ENCODE assay signal across 8 cellular contexts in the genomic region with DNA sequence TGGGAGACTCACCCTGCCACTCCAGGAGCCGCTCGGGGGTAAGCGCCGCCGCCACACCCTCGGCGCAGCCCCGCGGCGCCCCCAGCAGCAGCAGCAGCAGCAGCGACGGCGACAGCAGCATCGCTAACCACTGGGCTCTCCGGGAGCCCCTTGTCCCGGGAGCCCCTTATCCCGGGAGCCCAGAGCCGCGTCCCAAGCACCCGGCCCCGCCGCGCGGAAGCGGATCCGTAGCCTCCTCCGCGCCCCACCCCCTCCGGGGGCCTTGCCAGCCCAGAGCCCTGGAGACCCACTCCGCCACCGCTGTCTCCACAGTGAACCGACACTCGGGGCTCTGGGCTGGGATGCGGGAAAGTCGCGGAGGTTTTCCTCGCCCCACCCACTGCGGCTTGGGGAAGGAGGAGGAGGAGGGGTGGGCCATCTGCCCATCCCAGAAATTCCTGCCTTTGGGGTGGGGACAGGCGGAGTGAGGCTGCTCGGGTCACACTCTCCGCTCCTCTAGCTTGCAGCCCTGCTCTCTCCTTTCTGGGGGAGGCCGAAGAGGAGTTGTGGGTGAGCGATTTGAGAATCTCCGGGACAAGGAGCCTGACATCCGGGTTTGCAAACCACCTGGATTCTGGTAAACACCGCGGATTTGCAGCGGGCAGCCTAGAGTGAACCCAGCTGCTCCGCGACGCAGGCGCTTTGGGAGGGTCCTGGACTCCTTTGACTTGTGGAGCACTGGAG. TPM values are rescaled to one million over a fixed set of nuclear protein-coding genes. Genes with fewer than 3 reads are reported as not detected.
A peak's percentile ranks its signal among the peaks of the same experiment; 100 is the strongest.
DNase-seq lines count a peak whose midpoint lies in the region; ATAC-seq and TF ChIP-seq lines count a peak whose summit lies in the region.

A gene (minus strand): TSS at position 333 of the 723 bp plus-strand sequence. CDS start 212 bp downstream, at position 121.

- H3K9ac ChIP-seq in GM23248 = peak within 1 kb of the TSS; percentile 74

- DNase-seq in GM23248 (peak; percentile 64), fibroblast of peridontal ligament (ENCODE audit: extremely low read depth) (peak; percentile 13), DMS153 (lab: John Stamatoyannopoulos, UW) (no peak), SKM-1 treated with dmso at 0.1 percent for 144 hours (lab: John Stamatoyannopoulos, UW; ENCODE audit: unreplicated experiment) (no peak), HEK293T (ENCODE audit: extremely low spot score) (no peak)
- no peak for DNase-seq in naive thymus-derived CD4-positive, alpha-beta T cell
- no peak for DNase-seq in activated effector memory CD4-positive, alpha-beta T cell treated with Interleukin-2 at 50 U/mL for 16 hours

- peaks cover 35% of the 10 kb centered on the region for H3K79me2 ChIP-seq in GM23248 (ENCODE audit: insufficient read depth)

- no peak within 1 kb of the TSS for H3K27ac ChIP-seq in GM23248
- no peak within 1 kb of the TSS for H3K27ac ChIP-seq in naive thymus-derived CD4-positive, alpha-beta T cell (ENCODE audit: low read depth, low read length)

- H3K9me2 ChIP-seq in GM23248 (ENCODE audit: insufficient read depth) = no peaks in the 10 kb centered on the region

- peak within 1 kb of the TSS; percentile 55 to 81 (median 66) for H3K4me3 Mint-ChIP-seq in naive thymus-derived CD4-positive, alpha-beta T cell

- peaks cover 0 to 6% (median 0%) of the 10 kb centered on the region in 5 donors for H3K36me3 Mint-ChIP-seq in naive thymus-derived CD4-positive, alpha-beta T cell

- H3K4me1 Mint-ChIP-seq in naive thymus-derived CD4-positive, alpha-beta T cell = peaks cover 4 to 11% (median 8%) of the 10 kb centered on the region in 7 donors

- TF ChIP-seq CTCF in WI38 (IDR thresholded peaks at IDR 0.05; ENCODE audit: low read depth, low read length) = no peak

- H3K4me2 ChIP-seq in GM23248 (ENCODE audit: unreplicated experiment) = peak within 1 kb of the TSS; percentile 68

- H3F3A ChIP-seq in GM23248 (ENCODE audit: insufficient read depth) = 0 out of 2 replicates have a peak, but pooled peaks cover 9% of the 10 kb centered on the region

- intact Hi-C loops in naive thymus-derived CD4-positive, alpha-beta T cell (cut with micrococcal nuclease) = no loop called here

- in situ Hi-C loops in GM23248 (cut with MboI) = no loop called here

- H3K9me3 ChIP-seq in GM23248 (ENCODE audit: low read depth) = no peaks in the 10 kb centered on the region
- H3K9me3 ChIP-seq in naive thymus-derived CD4-positive, alpha-beta T cell (ENCODE audit: control insufficient read depth in 2 of 3, low read length in 3 of 3) = no peaks in the 10 kb centered on the region

- H3K4me3 ChIP-seq in GM23248 (peak within 1 kb of the TSS; percentile 77), WI38 (ENCODE audit: low read depth, low read length) (peak within 1 kb of the TSS; percentile 70)
- peak within 1 kb of the TSS; percentile 33 for H3K4me3 ChIP-seq in naive thymus-derived CD4-positive, alpha-beta T cell (ENCODE audit: low read length)

- CTCF ChIA-PET in naive thymus-derived CD4-positive, alpha-beta T cell (lab: Charles Lee) = no interaction called here
- CTCF ChIA-PET in HEK293T (lab: Yijun Ruan, JAX) = no interaction called here

- ATAC-seq in naive thymus-derived CD4-positive, alpha-beta T cell = peak; percentile 33

- no peaks in the 10 kb centered on the region for H3K36me3 ChIP-seq in GM23248 (ENCODE audit: low read depth)
- H3K36me3 ChIP-seq in naive thymus-derived CD4-positive, alpha-beta T cell (ENCODE audit: control insufficient read depth in 2 of 3, insufficient read depth in 3 of 3, low read length in 3 of 3) = no peaks in the 10 kb centered on the region

- H4K20me1 ChIP-seq in GM23248 (ENCODE audit: insufficient read depth) = no peaks in the 10 kb centered on the region

- peak within 1 kb of the TSS; percentile 95 for H2AFZ ChIP-seq in GM23248

- no peaks in the 10 kb centered on the region for H3K27me3 ChIP-seq in GM23248 (replicated peaks; ENCODE audit: insufficient read depth)
- H3K27me3 ChIP-seq in naive thymus-derived CD4-positive, alpha-beta T cell (ENCODE audit: control insufficient read depth in 2 of 2, insufficient read depth in 2 of 2, low read length in 2 of 2) = no peaks in the 10 kb centered on the region

- peaks cover 48 to 75% (median 58%) of the 10 kb centered on the region in 5 donors for H3K27me3 Mint-ChIP-seq in naive thymus-derived CD4-positive, alpha-beta T cell

- no peak within 1 kb of the TSS for H3K27ac Mint-ChIP-seq in naive thymus-derived CD4-positive, alpha-beta T cell

- H3K9me3 Mint-ChIP-seq in naive thymus-derived CD4-positive, alpha-beta T cell = peaks cover 0 to 5% (median 0%) of the 10 kb centered on the region in 11 donors

- H3K4me1 ChIP-seq in GM23248 (ENCODE audit: insufficient read depth) = peaks cover 7% of the 10 kb centered on the region; the same call in 1 of the 2 replicates
- H3K4me1 ChIP-seq in naive thymus-derived CD4-positive, alpha-beta T cell (ENCODE audit: control insufficient read depth in 2 of 2, insufficient read depth in 2 of 2, low read length in 2 of 2) = no peaks in the 10 kb centered on the region

- POLR2A ChIA-PET in naive thymus-derived CD4-positive, alpha-beta T cell (lab: Charles Lee) = no interaction called here
- POLR2A ChIA-PET in HEK293T (lab: Yijun Ruan, JAX) = no interaction called here

- 0 to 1% methylated on average over 27 to 32 of the region's 52 CpGs for WGBS in GM23248 (ENCODE audit: low coverage in 1 of 2, low lambda C conversion rate in 2 of 2, missing lambda C conversion rate in 2 of 2), 2 experiments

TF ChIP-seq in HEK293T, 16 proteins besides CTCF, POLR2A, EP300 and RAD21:
- TF ChIP-seq SUZ12 (IDR thresholded peaks at IDR 0.05) (no peak), FOXK2 (IDR thresholded peaks at IDR 0.05) (no peak), ARNT (IDR thresholded peaks at IDR 0.05) (no peak), ELF4 (IDR thresholded peaks at IDR 0.05) (no peak), NFRKB (IDR thresholded peaks at IDR 0.05) (no peak), LEF1 (IDR thresholded peaks at IDR 0.05; ENCODE audit: borderline replicate concordance) (no peak)

RNA-seq across cellular contexts. Expression of the gene that starts here (rescaled TPM):
- 14.9 and 16.0 TPM in 2 replicates for total RNA-seq in GM23248 (2014; rRNA removed; shearing (Covaris generic))
- 8.9 and 9.4 TPM in 2 replicates for polyA plus RNA-seq in GM23248 (2016; fragmentation: Nextera tagmentation; extraction: Ambion mirVana)
- total RNA-seq in naive thymus-derived CD4-positive, alpha-beta T cell = not detected
- polyA plus RNA-seq in naive thymus-derived CD4-positive, alpha-beta T cell = not detected

Comparison
In these comparisons a context has a peak if more than half of its experiments do, and no peak if none do; other contexts are left out.
1. RNA of the gene that starts here (total RNA-seq): 14.9 to 16.0 TPM in GM23248; not detected in naive thymus-derived CD4-positive, alpha-beta T cell; every median in the first group is over 10 times any median in the second.
2. Peak in ATAC-seq and H3K4me3 ChIP-seq in naive thymus-derived CD4-positive, alpha-beta T cell; RNA of the gene not detected or under 1 TPM.
3. DNase-seq: peak in GM23248 (single experiment) and fibroblast of peridontal ligament (single experiment); none in naive thymus-derived CD4-positive, alpha-beta T cell (0 of 9), DMS153 (single experiment), SKM-1 treated with dmso at 0.1 percent for 144 hours (single experiment), HEK293T (single experiment) and activated effector memory CD4-positive, alpha-beta T cell treated with Interleukin-2 at 50 U/mL for 16 hours (single experiment).
4. Peak in every context shown above with its lines, with median percentiles within 50 percentile points of each other: H3K4me3 ChIP-seq.